Comparison of ENCODE assay signal across 8 cellular contexts in genomic region chr6:34234667-34235604, GRCh38.
A peak's percentile ranks its signal among the peaks of the same experiment; 100 is the strongest.
DNase-seq lines count a peak whose midpoint lies in the region; ATAC-seq lines count a peak whose summit lies in the region.

No MANE protein-coding gene starts in this region.

- H3K27me3 ChIP-seq in HUES6 (ENCODE audit: control insufficient read depth, insufficient read depth, low read length), result no peaks in the 10 kb centered on the region

- no peaks in the 10 kb centered on the region for H3K9me3 ChIP-seq in HUES6 (ENCODE audit: control insufficient read depth, insufficient read depth, low read depth, low read length)
- H3K9me3 ChIP-seq in iPS-18c (ENCODE audit: control insufficient read depth, insufficient read depth, low read length), result no peaks in the 10 kb centered on the region

- DNase-seq in activated T-cell treated with anti-CD3 and anti-CD28 coated beads, Interleukin-2, amount 50 U/mL, for 48 hours, result peak; percentile 63 to 69
- peak; percentile 63 for DNase-seq in stimulated activated CD4-positive, alpha-beta T cell treated with anti-CD3 and anti-CD28 coated beads, Interleukin-4, amount 100 ng/mL, for 1 hour
- DNase-seq in NOMO-1 treated with DMSO at 0.1 percent for 48 hours (lab: John Stamatoyannopoulos, UW; ENCODE audit: unreplicated experiment), result no peak

- peak overlapping the region; percentile 100 for H3K9ac ChIP-seq in HUES6 (ENCODE audit: low read length)

- ATAC-seq in HG02623 (IDR thresholded peaks at IDR 0.05; ENCODE audit: unreplicated experiment), result no peak
- no peak for ATAC-seq in GM19351 (IDR thresholded peaks at IDR 0.05; ENCODE audit: unreplicated experiment)
- no peak for ATAC-seq in HG02970 (IDR thresholded peaks at IDR 0.05; ENCODE audit: low FRiP score, unreplicated experiment)

- H3K36me3 ChIP-seq in HUES6 (ENCODE audit: control insufficient read depth, insufficient read depth, low read length), result peaks cover 18% of the 10 kb centered on the region

- H3K4me3 ChIP-seq in HUES6 (ENCODE audit: low read depth, low read length) (peak overlapping the region; percentile 49), iPS-18c (ENCODE audit: insufficient read depth, low read depth, low read length) (peak overlapping the region; percentile 48)

- peaks cover 36% of the 10 kb centered on the region for H3K4me1 ChIP-seq in HUES6 (ENCODE audit: control insufficient read depth, insufficient read depth, low read length)

- peak overlapping the region; percentile 100 for H3K27ac ChIP-seq in HUES6 (ENCODE audit: low read depth, low read length)
